Comparison of ENCODE assay signal across 23 cellular contexts in genomic region chr11:86175585-86175984, GRCh38.
A peak's percentile ranks its signal among the peaks of the same experiment; 100 is the strongest.
DNase-seq lines count a peak whose midpoint lies in the region; ATAC-seq and TF ChIP-seq lines count a peak whose summit lies in the region.
"Had no signal": no experiment of that assay in that cellular context is flagged by ENCODE, and none has a peak within 500 bp of the region (broad histone marks: within the 10 kb centered on the region; RNA-seq: fewer than 3 reads in every experiment).

No MANE protein-coding gene starts in this region.

- H3K9me3 ChIP-seq in IMR-90 (ENCODE audit: control insufficient read depth, insufficient read depth, low read length) (no peaks in the 10 kb centered on the region), skeletal muscle satellite cell (replicated peaks; ENCODE audit: low read length) (no peaks in the 10 kb centered on the region)
- no peaks in the 10 kb centered on the region for H3K9me3 ChIP-seq in CD4-positive, alpha-beta T cell (ENCODE audit: control insufficient read depth, low read length)
- H3K9me3 ChIP-seq: BLaER1, esophagus muscularis mucosa had no signal

- peak overlapping the region; percentile 94 for H4K91ac ChIP-seq in IMR-90 (ENCODE audit: insufficient read depth, low read depth, low read length)

- POLR2A ChIA-PET in IMR-90 (lab: Charles Lee; ENCODE audit: unreplicated experiment) = no interaction called here
- POLR2A ChIA-PET in CD4-positive, alpha-beta T cell (lab: Charles Lee) = no interaction called here

- peaks cover 4 to 10% of the 10 kb centered on the region in 2 donors for H3K36me3 Mint-ChIP-seq in activated T-cell treated with anti-CD3 and anti-CD28 coated beads, Interleukin-2, amount 50 U/mL, for 72 hours (ENCODE audit: insufficient read depth in 2 of 2)
- H3K36me3 Mint-ChIP-seq in CD4-positive, alpha-beta T cell (ENCODE audit: low read depth) = no peaks in the 10 kb centered on the region
- H3K36me3 Mint-ChIP-seq: naive B cell, type B pancreatic cell had no signal

- peak overlapping the region; percentile 92; the same call in 1 of the 2 replicates for H2BK20ac ChIP-seq in IMR-90 (ENCODE audit: low read depth, low read length)

- DNase-seq in activated T-cell treated with anti-CD3 and anti-CD28 coated beads, Interleukin-2, amount 50 U/mL, for 72 hours = no peak
- no peak for DNase-seq in activated T-cell treated with anti-CD3 and anti-CD28 coated beads, Interleukin-2, amount 50 U/mL, for 1 hour
- DNase-seq in IMR-90 = no peak
- no peak for DNase-seq in epithelial cell of prostate (ENCODE audit: low read depth, low spot score)
- DNase-seq in CD4-positive, alpha-beta T cell = no peak
- DNase-seq in NOMO-1 (lab: John Stamatoyannopoulos, UW; ENCODE audit: unreplicated experiment in 2 of 2) = no peak
- no peak for DNase-seq in GM03348 (ENCODE audit: low spot score)
- DNase-seq: Calu3; central memory CD4-positive, alpha-beta T cell; DND-41; HCEC 1CT; naive B cell; NCI-H1436; NCI-H446; small intestine; stimulated activated CD8-positive, alpha-beta memory T cell treated with anti-CD3 and anti-CD28 coated beads, Interleukin-4, amount 100 ng/mL, for 48 hours; T-helper 17 cell had no signal

- CTCF ChIA-PET in IMR-90 (lab: Yijun Ruan, JAX) = interaction anchor here (0.8 kb wide), 1 partner anchor 8 kb away, joined by 3 read pairs; no protein-coding TSS in a partner anchor
- CTCF ChIA-PET in CD4-positive, alpha-beta T cell (lab: Charles Lee) = interaction anchor here (1.1 to 1.4 kb wide), 2 partner anchors 9 to 134 kb away, joined by 3 read pairs; no protein-coding TSS in a partner anchor

- H4K5ac ChIP-seq in IMR-90 (ENCODE audit: low read depth, low read length) = no peak overlapping the region; the same call in 1 of the 2 replicates

- H3K14ac ChIP-seq in IMR-90 (replicated peaks; ENCODE audit: low read depth, low read length) = peak overlapping the region; percentile 86

- peak overlapping the region; percentile 90; the same call in 1 of the 2 replicates for H3K4ac ChIP-seq in IMR-90 (ENCODE audit: low read depth, low read length)

- H2BK5ac ChIP-seq in IMR-90 (ENCODE audit: low read depth, low read length, poor library complexity, severe bottlenecking) = peak overlapping the region; percentile 97

- no peak for TF ChIP-seq CTCF in IMR-90 (conservative IDR thresholded peaks at IDR 0.05; ENCODE audit: low read depth, low read length)
- TF ChIP-seq CTCF in CD4-positive, alpha-beta T cell (IDR thresholded peaks at IDR 0.05) = no peak

- H3K4me1 ChIP-seq in IMR-90 (ENCODE audit: control insufficient read depth, insufficient read depth, low read length) (peaks cover 22% of the 10 kb centered on the region), skeletal muscle satellite cell (ENCODE audit: control insufficient read depth, insufficient read depth, low read length) (peaks cover 57% of the 10 kb centered on the region)

- H4K20me1 ChIP-seq in IMR-90 (ENCODE audit: insufficient read depth, low read length) = peaks cover 6% of the 10 kb centered on the region; the same call in 1 of the 2 replicates
- H4K20me1 ChIP-seq: BLaER1 had no signal

- H3K27me3 ChIP-seq in IMR-90 (ENCODE audit: control insufficient read depth, insufficient read depth, low read length) (no peaks in the 10 kb centered on the region), skeletal muscle satellite cell (ENCODE audit: control insufficient read depth, insufficient read depth, low read length) (no peaks in the 10 kb centered on the region)
- no peaks in the 10 kb centered on the region for H3K27me3 ChIP-seq in CD4-positive, alpha-beta T cell (ENCODE audit: control insufficient read depth, insufficient read depth, low read length)
- H3K27me3 ChIP-seq: BLaER1, esophagus muscularis mucosa, hepatocyte had no signal

- H3K9ac ChIP-seq in IMR-90 (ENCODE audit: low read depth, low read length) (no peak overlapping the region), skeletal muscle satellite cell (ENCODE audit: low read depth, low read length) (peak overlapping the region; percentile 74)
- H3K9ac ChIP-seq: BLaER1 had no signal

- WGBS in IMR-90 (ENCODE audit: extremely low coverage in 2 of 2, insufficient read length in 1 of 2), 2 experiments = 100% methylated on average over 2 of the region's 2 CpGs; no CpG with 5 or more reads in 1 of the 2 experiments

- H2AFZ ChIP-seq in IMR-90 (replicated peaks; ENCODE audit: low read length, poor library complexity) = no peak overlapping the region
- H2AFZ ChIP-seq: hepatocyte had no signal

- dilution Hi-C loops in IMR-90 (cut with HindIII; ENCODE audit: low sequenced_read_pairs, unreplicated experiment) = no loop called here

- peaks cover 33% of the 10 kb centered on the region for H3K9me1 ChIP-seq in IMR-90 (ENCODE audit: insufficient read depth, low read length)

- peak overlapping the region; percentile 75 for H3K27ac Mint-ChIP-seq in activated T-cell treated with anti-CD3 and anti-CD28 coated beads, Interleukin-2, amount 50 U/mL, for 72 hours
- H3K27ac Mint-ChIP-seq in CD4-positive, alpha-beta T cell = no peak overlapping the region
- H3K27ac Mint-ChIP-seq: T-helper 17 cell, type B pancreatic cell had no signal

- ATAC-seq in activated T-cell treated with anti-CD3 and anti-CD28 coated beads, Interleukin-2, amount 50 U/mL, for 72 hours (replicated peaks in 1 of 2) = no peak
- ATAC-seq in IMR-90 (ENCODE audit: low read depth) = no peak
- no peak for ATAC-seq in CD4-positive, alpha-beta T cell (ENCODE audit: poor library complexity)

- no peak for TF ChIP-seq RAD21 in IMR-90 (IDR thresholded peaks at IDR 0.05; ENCODE audit: low read length)

- peak overlapping the region in 1 of 2 donors; percentile 49 for H3K4me3 Mint-ChIP-seq in activated T-cell treated with anti-CD3 and anti-CD28 coated beads, Interleukin-2, amount 50 U/mL, for 72 hours
- no peak overlapping the region for H3K4me3 Mint-ChIP-seq in CD4-positive, alpha-beta T cell
- H3K4me3 Mint-ChIP-seq: T-helper 17 cell, type B pancreatic cell had no signal

- peak overlapping the region; percentile 21; the same call in 1 of the 2 replicates for H3K18ac ChIP-seq in IMR-90 (ENCODE audit: low read depth, low read length)

- H3K4me3 ChIP-seq in IMR-90 (ENCODE audit: insufficient read depth, low read depth, low read length) (no peak overlapping the region), skeletal muscle satellite cell (ENCODE audit: low read length) (no peak overlapping the region)
- H3K4me3 ChIP-seq: BLaER1, esophagus muscularis mucosa, hepatocyte had no signal

- no peak overlapping the region; the same call in 1 of the 2 replicates for H3K27ac ChIP-seq in IMR-90 (ENCODE audit: insufficient read depth, low read length)
- H3K27ac ChIP-seq in epithelial cell of prostate = peak overlapping the region; percentile 92
- no peak overlapping the region for H3K27ac ChIP-seq in CD4-positive, alpha-beta T cell (ENCODE audit: low read depth, low read length)
- H3K27ac ChIP-seq: BLaER1 had no signal

- no TSS peak for BruUV-seq in IMR-90 (replicated peaks; lab: Mats Ljungman, UMichigan)

- H3K4me2 ChIP-seq in IMR-90 (ENCODE audit: low read depth, low read length) = no peak overlapping the region
- no peak overlapping the region for H3K4me2 ChIP-seq in skeletal muscle satellite cell (ENCODE audit: low read length)
- H3K4me2 ChIP-seq: BLaER1, hepatocyte had no signal

- intact Hi-C loops in IMR-90 (cut with micrococcal nuclease) = no loop called here
- intact Hi-C loops in CD4-positive, alpha-beta T cell (cut with DNase I, micrococcal nuclease) = loop anchor here in 1 of 2 experiments (5.0 kb wide), 1 partner anchor 88 kb away; no protein-coding TSS in a partner anchor

- no peaks in the 10 kb centered on the region for H3K27me3 Mint-ChIP-seq in activated T-cell treated with anti-CD3 and anti-CD28 coated beads, Interleukin-2, amount 50 U/mL, for 72 hours (ENCODE audit: low read depth)
- H3K27me3 Mint-ChIP-seq in CD4-positive, alpha-beta T cell = no peaks in the 10 kb centered on the region

- no peak overlapping the region for H3K56ac ChIP-seq in IMR-90 (ENCODE audit: extremely low read depth, insufficient read depth, low read length)

- peaks cover 2 to 4% of the 10 kb centered on the region in 2 donors for H3K9me3 Mint-ChIP-seq in activated T-cell treated with anti-CD3 and anti-CD28 coated beads, Interleukin-2, amount 50 U/mL, for 72 hours
- no peaks in the 10 kb centered on the region for H3K9me3 Mint-ChIP-seq in CD4-positive, alpha-beta T cell
- H3K9me3 Mint-ChIP-seq: activated naive CD4-positive, alpha-beta T cell treated with anti-CD3 and anti-CD28 coated beads, Interleukin-2, amount 50 U/mL, for 72 hours; naive B cell; type B pancreatic cell had no signal

- H3K4me1 Mint-ChIP-seq in activated T-cell treated with anti-CD3 and anti-CD28 coated beads, Interleukin-2, amount 50 U/mL, for 72 hours (ENCODE audit: low read depth) = peaks cover 10% of the 10 kb centered on the region
- no peaks in the 10 kb centered on the region for H3K4me1 Mint-ChIP-seq in CD4-positive, alpha-beta T cell (ENCODE audit: low read depth)

- H3K23ac ChIP-seq in IMR-90 (ENCODE audit: low read depth, low read length) = peak overlapping the region; percentile 88; the same call in 1 of the 2 replicates

- in situ Hi-C loops in IMR-90 (cut with MboI; ENCODE audit: low sequenced_read_pairs) = no loop called here

- peak overlapping the region; percentile 99; the same call in 2 of the 3 replicates for H2BK15ac ChIP-seq in IMR-90 (ENCODE audit: low read depth, low read length)

- H4K8ac ChIP-seq in IMR-90 (ENCODE audit: low read depth in 2 of 2, low read length in 2 of 2) = peak overlapping the region; percentile 86 to 89; a peak in 3 of 4 replicates

- H3K36me3 ChIP-seq in IMR-90 (ENCODE audit: control insufficient read depth, insufficient read depth, low read length) (no peaks in the 10 kb centered on the region), skeletal muscle satellite cell (ENCODE audit: insufficient read depth, low read length) (no peaks in the 10 kb centered on the region)
- H3K36me3 ChIP-seq: BLaER1, esophagus muscularis mucosa had no signal

- H2AK9ac ChIP-seq in IMR-90 (replicated peaks; ENCODE audit: low read depth, low read length, poor library complexity) = peak overlapping the region; percentile 59

- no peak for TF ChIP-seq POLR2A in IMR-90 (IDR thresholded peaks at IDR 0.05; ENCODE audit: low read depth, low read length)

- H2BK120ac ChIP-seq in IMR-90 (ENCODE audit: low read depth, low read length) = peak overlapping the region; percentile 94

- peak overlapping the region; percentile 92; the same call in 1 of the 2 replicates for H2AK5ac ChIP-seq in IMR-90 (ENCODE audit: low read depth, low read length)

- H3K79me1 ChIP-seq in IMR-90 (ENCODE audit: low read depth in 1 of 2, low read length in 2 of 2) = peaks cover 0 to 21% of the 10 kb centered on the region in 2 experiments; a peak in 2 of 4 replicates

TF ChIP-seq in IMR-90, 13 proteins besides CTCF, POLR2A, EP300 and RAD21 (continues in another document):
- no peak for TF ChIP-seq MAZ (IDR thresholded peaks at IDR 0.05; ENCODE audit: borderline replicate concordance, low read depth, low read length)
- TF ChIP-seq NFE2L2 (IDR thresholded peaks at IDR 0.05; ENCODE audit: low read depth, low read length) = no peak
- no peak for TF ChIP-seq SMC3 (IDR thresholded peaks at IDR 0.05; ENCODE audit: low read depth, low read length)
- no peak for TF ChIP-seq MAFK (IDR thresholded peaks at IDR 0.05; ENCODE audit: low read depth, low read length)
- TF ChIP-seq CHD1 (IDR thresholded peaks at IDR 0.05; ENCODE audit: low read depth, low read length) = no peak
- TF ChIP-seq RCOR1 (IDR thresholded peaks at IDR 0.05; ENCODE audit: insufficient replicate concordance, low read length) = no peak
